ENCODE assay signal across 1 cellular context in the genomic region with DNA sequence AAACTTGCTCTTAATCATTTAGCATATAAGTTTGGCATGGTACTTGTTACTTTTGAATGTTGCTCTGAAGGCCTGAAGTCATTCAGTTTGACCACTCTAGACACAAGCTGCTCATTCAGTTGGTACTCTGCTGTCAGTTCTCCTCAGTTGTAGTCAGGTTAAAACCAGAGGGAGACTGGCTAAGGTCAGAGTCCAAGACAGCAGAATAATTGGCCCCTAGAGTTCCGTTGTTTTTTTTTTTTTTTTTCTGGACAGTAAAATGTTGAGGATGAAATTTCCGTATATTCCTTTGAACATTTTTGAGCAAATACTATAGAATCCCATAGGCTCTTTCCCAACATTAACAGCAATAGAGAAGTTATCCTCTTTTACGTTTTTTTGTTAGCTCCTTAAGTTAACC.
TF ChIP-seq lines count a peak whose summit lies in the region.

No MANE protein-coding gene starts in this region.

TF ChIP-seq in HepG2, 621 proteins besides CTCF, POLR2A, EP300 and RAD21 (continued from another document):
- TF ChIP-seq RXRB (CRISPR knock-in tag; IDR thresholded peaks at IDR 0.05; ENCODE audit: borderline replicate concordance) (no peak), EZH2 (conservative IDR thresholded peaks at IDR 0.05; ENCODE audit: low read depth, low read length) (no peak), YEATS2 (CRISPR knock-in tag; IDR thresholded peaks at IDR 0.05; ENCODE audit: borderline replicate concordance) (no peak), ZNF362 (CRISPR knock-in tag; IDR thresholded peaks at IDR 0.05; ENCODE audit: borderline replicate concordance) (peak; percentile 84), ARID2 (CRISPR knock-in tag; IDR thresholded peaks at IDR 0.05; ENCODE audit: borderline replicate concordance) (no peak), THRA (CRISPR knock-in tag; IDR thresholded peaks at IDR 0.05; ENCODE audit: borderline replicate concordance) (0 out of 2 replicates have a peak, but pooled peaks have one; percentile 12), CHCHD3 (CRISPR knock-in tag; IDR thresholded peaks at IDR 0.05) (no peak), HNF4G (IDR thresholded peaks at IDR 0.05; ENCODE audit: borderline replicate concordance, low read depth, low read length) (peak; percentile 38), HNF4G (CRISPR knock-in tag; IDR thresholded peaks at IDR 0.05; ENCODE audit: borderline replicate concordance, low read depth) (no peak), GABPA (IDR thresholded peaks at IDR 0.05; ENCODE audit: low read depth, low read length) (no peak), GABPA (CRISPR knock-in tag; IDR thresholded peaks at IDR 0.05; ENCODE audit: low read depth) (no peak), ZFP1 (CRISPR knock-in tag; IDR thresholded peaks at IDR 0.05) (no peak), NBN (conservative IDR thresholded peaks at IDR 0.05) (no peak)
